Comparison of ENCODE assay signal across 3 cellular contexts in genomic region chrX:124796989-124797388, GRCh38.
"Had no signal": no experiment of that assay in that cellular context is flagged by ENCODE, and none has a peak within 500 bp of the region (broad histone marks: within the 10 kb centered on the region; RNA-seq: fewer than 3 reads in every experiment).

No MANE protein-coding gene starts in this region.

- DNase-seq: GDM1, GF-D8 had no signal

- ATAC-seq: GM12878 had no signal
